8 cellular contexts compared by ENCODE assay signal in the genomic region with DNA sequence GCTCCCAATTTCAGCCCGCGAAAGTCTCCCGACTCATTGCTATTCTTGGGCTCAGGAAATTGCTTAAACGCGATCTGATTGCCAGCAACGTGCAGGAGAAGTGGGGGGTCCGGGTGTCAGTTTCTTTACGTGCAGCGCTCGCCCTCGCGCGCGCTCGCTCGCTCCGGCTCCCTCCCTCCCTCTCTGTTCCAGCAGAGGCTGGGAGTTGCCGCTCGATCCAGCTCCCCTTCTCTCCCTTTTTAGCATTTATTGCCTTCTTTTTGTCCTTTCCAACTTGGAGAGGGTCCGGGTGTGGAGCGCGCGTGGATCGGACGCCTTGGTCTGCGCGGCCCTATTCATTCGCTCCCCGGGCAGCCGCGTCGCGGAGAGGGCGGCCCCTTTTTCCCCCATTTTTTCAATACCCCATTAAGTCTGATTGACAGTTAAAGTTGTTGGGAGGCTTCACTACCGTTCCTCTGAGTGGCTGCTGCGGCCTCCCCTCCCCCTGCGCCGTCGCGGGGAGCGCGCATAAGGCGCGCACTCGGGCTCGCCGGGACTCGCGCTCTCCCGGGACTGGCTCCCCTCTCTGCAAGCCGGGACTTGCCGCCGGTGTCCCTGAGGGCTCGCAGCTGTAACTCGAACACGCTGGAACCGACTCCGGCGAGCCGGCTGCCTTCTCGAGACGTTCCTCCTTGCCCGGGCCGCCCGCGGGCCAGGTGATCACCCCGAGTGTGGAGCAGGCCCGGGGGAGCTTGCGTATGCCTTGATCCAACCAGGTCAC. TPM values are rescaled to one million over a fixed set of nuclear protein-coding genes. Genes with fewer than 3 reads are reported as not detected.
DNase-seq lines count a peak whose midpoint lies in the region; ATAC-seq, FAIRE-seq and TF ChIP-seq lines count a peak whose summit lies in the region.

A gene with protein sequence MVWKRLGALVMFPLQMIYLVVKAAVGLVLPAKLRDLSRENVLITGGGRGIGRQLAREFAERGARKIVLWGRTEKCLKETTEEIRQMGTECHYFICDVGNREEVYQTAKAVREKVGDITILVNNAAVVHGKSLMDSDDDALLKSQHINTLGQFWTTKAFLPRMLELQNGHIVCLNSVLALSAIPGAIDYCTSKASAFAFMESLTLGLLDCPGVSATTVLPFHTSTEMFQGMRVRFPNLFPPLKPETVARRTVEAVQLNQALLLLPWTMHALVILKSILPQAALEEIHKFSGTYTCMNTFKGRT (minus strand): TSS at position 310 of the 760 bp plus-strand sequence. CDS start 862 bp downstream, outside the sequence.

- DNase-seq in T-cell (peak; percentile 52 to 82 (median 68)), amniotic epithelial cell (ENCODE audit: low read depth) (peak; percentile 90), heart left ventricle (peak; percentile 78 to 91 (median 85)), uterus (peak; percentile 68 to 86)

- H3K9me3 Mint-ChIP-seq in T-cell, result no peaks in the 10 kb centered on the region

- TF ChIP-seq CTCF in heart left ventricle (IDR thresholded peaks at IDR 0.05) (no peak), parathyroid adenoma (IDR thresholded peaks at IDR 0.05) (no peak), uterus (IDR thresholded peaks at IDR 0.05) (peak in 1 of 4 experiments; percentile 9)

- 0 to 1% (median 0%) methylated on average over 42 to 69 of the region's 69 CpGs for WGBS in heart left ventricle, 4 donors

- POLR2A ChIA-PET in T-cell (lab: Charles Lee), result interaction anchor here (0.6 to 1.0 kb wide), 9 partner anchors 13 to 692 kb away, joined by 3 to 18 read pairs (median 6); no protein-coding TSS in a partner anchor

- H3K9ac ChIP-seq in parathyroid adenoma, result peak within 1 kb of the TSS; percentile 46

- peak in 1 of 2 donors; percentile 53 for TF ChIP-seq POLR2A in heart left ventricle (IDR thresholded peaks at IDR 0.05)
- TF ChIP-seq POLR2A in uterus (IDR thresholded peaks at IDR 0.05), result peak in 1 of 2 donors; percentile 61

- no peaks in the 10 kb centered on the region for H3K79me2 ChIP-seq in parathyroid adenoma

- H3K4me3 Mint-ChIP-seq in T-cell, result peak within 1 kb of the TSS; percentile 97 to 99 (median 98)

- peaks cover 0 to 2% of the 10 kb centered on the region in 2 donors for H3K27me3 Mint-ChIP-seq in T-cell

- no peaks in the 10 kb centered on the region for H3K36me3 ChIP-seq in KOPT-K1 (ENCODE audit: insufficient read depth, low read length)
- peaks cover 0 to 7% (median 0%) of the 10 kb centered on the region in 9 donors for H3K36me3 ChIP-seq in heart left ventricle
- no peaks in the 10 kb centered on the region for H3K36me3 ChIP-seq in parathyroid adenoma (ENCODE audit: control insufficient read depth, insufficient read depth, low read length)
- no peaks in the 10 kb centered on the region for H3K36me3 ChIP-seq in uterus

- H3K27ac ChIP-seq in KOPT-K1 (ENCODE audit: low read depth, low read length, poor library complexity, severe bottlenecking), result peak within 1 kb of the TSS; percentile 83
- H3K27ac ChIP-seq in heart left ventricle, result peak within 1 kb of the TSS; percentile 91 to 98 (median 95)
- H3K27ac ChIP-seq in parathyroid adenoma, result peak within 1 kb of the TSS; percentile 93
- peak within 1 kb of the TSS; percentile 93 to 94 for H3K27ac ChIP-seq in uterus

- peak within 1 kb of the TSS; percentile 91 to 97 for H3K27ac Mint-ChIP-seq in T-cell

- peak within 1 kb of the TSS; percentile 94 for H3K4me2 ChIP-seq in parathyroid adenoma (ENCODE audit: low read length)

- peak; percentile 21 for FAIRE-seq in G401.6 (lab: Jason Lieb, UNC)

- peak; percentile 56 to 64 (median 58) for ATAC-seq in T-cell (replicated peaks in 1 of 4)
- peak; percentile 46 to 78 (median 72) for ATAC-seq in heart left ventricle
- no peak for ATAC-seq in GM18519 (IDR thresholded peaks at IDR 0.05; ENCODE audit: low FRiP score, unreplicated experiment)

- peak within 1 kb of the TSS; percentile 81 for H2AFZ ChIP-seq in parathyroid adenoma

- H3K36me3 Mint-ChIP-seq in T-cell, result peaks cover 10% of the 10 kb centered on the region

- H3K9me3 ChIP-seq in KOPT-K1 (ENCODE audit: insufficient read depth, low read length, poor library complexity, severe bottlenecking) (no peaks in the 10 kb centered on the region), heart left ventricle (no peaks in the 10 kb centered on the region), parathyroid adenoma (ENCODE audit: control insufficient read depth, low read length) (no peaks in the 10 kb centered on the region), uterus (no peaks in the 10 kb centered on the region)

- CTCF ChIA-PET in T-cell (lab: Charles Lee), result interaction anchor here (0.6 to 8.0 kb wide), 14 partner anchors 12 to 601 kb away, joined by 3 to 47 read pairs (median 4); no protein-coding TSS in a partner anchor

- H3K4me1 ChIP-seq in heart left ventricle, result peaks cover 0 to 74% (median 54%) of the 10 kb centered on the region in 12 donors
- H3K4me1 ChIP-seq in parathyroid adenoma, result no peaks in the 10 kb centered on the region
- H3K4me1 ChIP-seq in uterus, result peaks cover 0 to 12% of the 10 kb centered on the region in 2 donors

- no peaks in the 10 kb centered on the region for H3K27me3 ChIP-seq in heart left ventricle
- no peaks in the 10 kb centered on the region for H3K27me3 ChIP-seq in parathyroid adenoma (ENCODE audit: control insufficient read depth, insufficient read depth, low read length)
- H3K27me3 ChIP-seq in uterus, result no peaks in the 10 kb centered on the region

- peaks cover 54 to 67% (median 64%) of the 10 kb centered on the region in 3 donors for H3K4me1 Mint-ChIP-seq in T-cell

- intact Hi-C loops in heart left ventricle (cut with DNase I), result loop anchor here in 8 of 10 donors (2.0 to 10.0 kb wide), 15 partner anchors 17 to 276 kb away; no protein-coding TSS in a partner anchor
- intact Hi-C loops in uterus (cut with DNase I; ENCODE audit: low total_unique reads), result no loop called here

- H3K4me3 ChIP-seq in heart left ventricle (peak within 1 kb of the TSS; percentile 63 to 97 (median 77)), parathyroid adenoma (ENCODE audit: low read depth, low read length) (peak within 1 kb of the TSS; percentile 88), uterus (peak within 1 kb of the TSS; percentile 57 to 74)

RNA-seq across cellular contexts. Expression of the gene that starts here (rescaled TPM):
- total RNA-seq in T-cell (100 to 1,000 TPM in 1 of 5 donors, 10 to 100 TPM in 4; 56.4 to 107 (median 90.8) TPM), heart left ventricle (10 to 100 TPM; 28.6 to 84.0 (median 59.9) TPM), uterus (10 to 100 TPM; 12.6 to 82.0 (median 51.5) TPM)
- 100 to 1,000 TPM in 1 of 2 donors, 10 to 100 TPM in 1; 39.7 to 102 TPM for polyA plus RNA-seq in heart left ventricle
